ENCODE assay signal across 26 cellular contexts in genomic region chr15:35374661-35375060, GRCh38.
"Had no signal": no experiment of that assay in that cellular context is flagged by ENCODE, and none has a peak within 500 bp of the region (broad histone marks: within the 10 kb centered on the region; RNA-seq: fewer than 3 reads in every experiment).

No MANE protein-coding gene starts in this region.

- DNase-seq: activated B cell treated with CpG ODN at 0.5 μM for 24 hours; activated CD4-positive, alpha-beta memory T cell treated with anti-CD3 and anti-CD28 coated beads for 36 hours; activated CD4-positive, alpha-beta T cell treated with anti-CD3 and anti-CD28 coated beads for 4 hours; activated CD4-positive, alpha-beta T cell treated with anti-CD3 and anti-CD28 coated beads, Interleukin-2, amount 10 ng/mL, durations not matched to agents 24 days and 14 days; activated CD4-positive, alpha-beta T cell treated with anti-CD3 and anti-CD28 coated beads, Interleukin-2, amount 50 U/mL, for 1 hour; activated CD4-positive, alpha-beta T cell treated with anti-CD3 and anti-CD28 coated beads, Interleukin-2, amount 50 U/mL, for 4 hours; activated CD4-positive, CD25-positive, alpha-beta regulatory T cell treated with anti-CD3 and anti-CD28 coated beads, Interleukin-2, amount 50 U/mL, for 72 hours; activated CD8-positive, alpha-beta memory T cell treated with anti-CD3 and anti-CD28 coated beads, Interleukin-2, amount 50 U/mL, for 4 hours; activated CD8-positive, alpha-beta T cell treated with anti-CD3 and anti-CD28 coated beads for 36 hours; activated effector memory CD4-positive, alpha-beta T cell treated with Interleukin-2 at 50 U/mL for 16 hours; activated gamma-delta T cell; activated naive CD4-positive, alpha-beta T cell treated with anti-CD3 and anti-CD28 coated beads, Interleukin-2, amount 10 ng/mL, durations not matched to agents 7 days and 5 days; activated naive CD4-positive, alpha-beta T cell treated with Interleukin-2 at 50 U/mL for 16 hours; activated naive CD8-positive, alpha-beta T cell treated with anti-CD3 and anti-CD28 coated beads, Interleukin-2, amount 10 ng/mL, durations not matched to agents 7 days and 5 days; activated naive CD8-positive, alpha-beta T cell treated with anti-CD3 and anti-CD28 coated beads, Interleukin-2, amount 50 U/mL, for 24 hours; activated T-cell treated with anti-CD3 and anti-CD28 coated beads for 4 hours; activated T-cell treated with anti-CD3 and anti-CD28 coated beads, Interleukin-2, amount 50 U/mL, for 1 hour; activated T-cell treated with anti-CD3 and anti-CD28 coated beads, Interleukin-2, amount 50 U/mL, for 4 hours; activated T-cell treated with anti-CD3 and anti-CD28 coated beads, Interleukin-2, amount 50 U/mL, for 72 hours; amygdala; anterior cingulate cortex; T-helper 1 cell; T-helper 2 cell; T-helper 9 cell had no signal

- FAIRE-seq: bronchial epithelial cell, TTC549 had no signal
